ENCODE assay signal across 8 cellular contexts in genomic region chr20:50146732-50147662, GRCh38. TPM values are rescaled to one million over a fixed set of nuclear protein-coding genes. Genes with fewer than 3 reads are reported as not detected.
DNase-seq lines count a peak whose midpoint lies in the region; ATAC-seq lines count a peak whose summit lies in the region.

No MANE protein-coding gene starts in this region.

- no peak overlapping the region for H3K4me3 ChIP-seq in SJSA1

- H3K4me1 ChIP-seq in SJSA1 (replicated peaks), result peaks cover 55% of the 10 kb centered on the region

- H3K27ac ChIP-seq in SJSA1, result peak overlapping the region; percentile 96

- H3K27me3 ChIP-seq in SJSA1 (replicated peaks), result no peaks in the 10 kb centered on the region

- H3K36me3 ChIP-seq in SJSA1, result peaks cover 80% of the 10 kb centered on the region

- DNase-seq in Daoy (ENCODE audit: low read depth) (peak; percentile 66), SJSA1 (ENCODE audit: low read depth in 1 of 2, low spot score in 2 of 2) (peak; percentile 71 to 81), iris pigment epithelial cell (ENCODE audit: low read depth) (peak; percentile 50), NCI-H524 (lab: John Stamatoyannopoulos, UW) (no peak)
- peak; percentile 73 for DNase-seq in activated naive CD4-positive, alpha-beta T cell treated with anti-CD3 and anti-CD28 coated beads, Interleukin-2, amount 50 U/mL, for 16 hours
- DNase-seq in stimulated activated CD4-positive, alpha-beta T cell treated with anti-CD3 and anti-CD28 coated beads, Interleukin-4, amount 100 ng/mL, for 24 hours, result peak; percentile 79

- H3K9me3 ChIP-seq in SJSA1 (replicated peaks), result no peaks in the 10 kb centered on the region

- peak; percentile 67 for ATAC-seq in HG02763 (IDR thresholded peaks at IDR 0.05; ENCODE audit: unreplicated experiment)
- no peak for ATAC-seq in GM19035 (IDR thresholded peaks at IDR 0.05; ENCODE audit: unreplicated experiment)

RNA-seq across cellular contexts. Expression of gene PEDS1, which starts 6.5 kb away (rescaled TPM):
- 21.7 and 23.6 TPM in 2 replicates for total RNA-seq in Daoy (2014; rRNA removed; shearing (Covaris generic))
- 24.8 and 43.5 TPM in 2 replicates for total RNA-seq in SJSA1 (2014; rRNA removed; shearing (Covaris generic))

RNA-seq across cellular contexts. Expression of gene UBE2V1, which starts 34.0 kb away (rescaled TPM):
- 31.9 and 35.8 TPM in 2 replicates for total RNA-seq in Daoy (2014; rRNA removed; shearing (Covaris generic))
- 45.4 and 51.1 TPM in 2 replicates for total RNA-seq in SJSA1 (2014; rRNA removed; shearing (Covaris generic))

RNA-seq across cellular contexts. Expression of gene CEBPB, which starts 43.6 kb away (rescaled TPM):
- 29.5 and 38.0 TPM in 2 replicates for total RNA-seq in Daoy (2014; rRNA removed; shearing (Covaris generic))
- total RNA-seq in SJSA1 (2014; rRNA removed; shearing (Covaris generic)), result 29.3 and 30.8 TPM in 2 replicates

Comparison
In these comparisons a context has a peak if more than half of its experiments do, and no peak if none do; other contexts are left out.
1. DNase-seq: peak in Daoy (single experiment), SJSA1 (2 of 2), activated naive CD4-positive, alpha-beta T cell treated with anti-CD3 and anti-CD28 coated beads, Interleukin-2, amount 50 U/mL, for 16 hours (single experiment), iris pigment epithelial cell (single experiment) and stimulated activated CD4-positive, alpha-beta T cell treated with anti-CD3 and anti-CD28 coated beads, Interleukin-4, amount 100 ng/mL, for 24 hours (single experiment); none in NCI-H524 (0 of 2).